ENCODE assay signal across 8 cellular contexts in the genomic region with DNA sequence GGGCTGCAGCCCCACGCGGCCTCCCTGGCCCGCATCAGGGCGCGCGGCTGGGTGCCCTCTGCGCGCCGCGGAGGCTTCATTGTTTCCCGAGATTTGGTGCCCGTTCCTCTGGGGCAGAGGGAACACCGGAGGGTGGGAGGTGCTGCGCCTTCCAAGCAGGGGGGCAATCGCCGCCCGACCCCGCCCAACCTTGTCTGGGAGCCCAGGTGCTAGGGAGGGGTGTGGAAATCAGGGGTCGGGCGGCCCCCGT. TPM values are rescaled to one million over a fixed set of nuclear protein-coding genes. Genes with fewer than 3 reads are reported as not detected.
DNase-seq lines count a peak whose midpoint lies in the region; ATAC-seq, FAIRE-seq and TF ChIP-seq lines count a peak whose summit lies in the region.

No MANE protein-coding gene starts in this region.

- no peak for ATAC-seq in GM21576 (IDR thresholded peaks at IDR 0.05; ENCODE audit: unreplicated experiment)
- no peak for ATAC-seq in HG03196 (IDR thresholded peaks at IDR 0.05; ENCODE audit: unreplicated experiment)

- FAIRE-seq in RCC 7860 (lab: Jason Lieb, UNC): no peak

- DNase-seq in ELR (ENCODE audit: low read depth): peak; percentile 62
- DNase-seq in RCC 7860 (ENCODE audit: low spot score): peak; percentile 11
- DNase-seq in fibroblast of villous mesenchyme (ENCODE audit: low read depth): no peak
- DNase-seq in retinal pigment epithelial cell (ENCODE audit: low read depth): no peak
- DNase-seq in T1000 (lab: John Stamatoyannopoulos, UW): no peak
- DNase-seq in DMS53 treated with DMSO at 0.1 percent for 48 hours (lab: John Stamatoyannopoulos, UW; ENCODE audit: unreplicated experiment): no peak

- TF ChIP-seq CTCF in fibroblast of villous mesenchyme (IDR thresholded peaks at IDR 0.05; ENCODE audit: insufficient read depth, low read depth, low read length) (no peak), retinal pigment epithelial cell (conservative IDR thresholded peaks at IDR 0.05; ENCODE audit: low read depth, low read length) (no peak)

- H3K4me3 ChIP-seq in fibroblast of villous mesenchyme (ENCODE audit: low read depth, low read length) (peak overlapping the region; percentile 88), retinal pigment epithelial cell (ENCODE audit: low read length) (peak overlapping the region; percentile 73)

RNA-seq across cellular contexts. Expression of a gene that starts 1.0 kb away (rescaled TPM):
- 197 and 222 TPM in 2 replicates for total RNA-seq in fibroblast of villous mesenchyme

Comparison
In these comparisons a context has a peak if more than half of its experiments do, and no peak if none do; other contexts are left out.
1. DNase-seq: peak in ELR (single experiment) and RCC 7860 (single experiment); none in fibroblast of villous mesenchyme (single experiment), retinal pigment epithelial cell (single experiment), T1000 (single experiment) and DMS53 treated with DMSO at 0.1 percent for 48 hours (single experiment).